32 cellular contexts compared by ENCODE assay signal in genomic region chr1:4407851-4408250, GRCh38.
"Had no signal": no experiment of that assay in that cellular context is flagged by ENCODE, and none has a peak within 500 bp of the region (broad histone marks: within the 10 kb centered on the region; RNA-seq: fewer than 3 reads in every experiment).

No MANE protein-coding gene starts in this region.

- H3K4me3 Mint-ChIP-seq: activated B cell treated with CpG ODN at 0.5 μM for 24 hours; activated CD8-positive, alpha-beta T cell treated with anti-CD3 and anti-CD28 coated beads for 36 hours; activated naive CD4-positive, alpha-beta T cell treated with anti-CD3 and anti-CD28 coated beads for 36 hours; activated naive CD4-positive, alpha-beta T cell treated with anti-CD3 and anti-CD28 coated beads, Interleukin-2, amount 50 U/mL, for 24 hours; activated naive CD8-positive, alpha-beta T cell treated with anti-CD3 and anti-CD28 coated beads for 36 hours; activated naive CD8-positive, alpha-beta T cell treated with anti-CD3 and anti-CD28 coated beads, Interleukin-2, amount 50 U/mL, for 24 hours; activated T-cell treated with anti-CD3 and anti-CD28 coated beads, Interleukin-2, amount 50 U/mL, for 4 hours; activated T-helper 17 cell treated with anti-CD3 and anti-CD28 coated beads, Interleukin-2, amount 50 U/mL, for 72 hours; T-helper 17 cell; T-helper 2 cell treated with Interferon-gamma antibody and Interleukin-4, amounts not matched to agents 5 μg/mL and 100 μg/mL, for 36 hours had no signal

- H3K9me3 Mint-ChIP-seq: activated B cell treated with CpG ODN at 0.5 μM for 24 hours; activated CD8-positive, alpha-beta T cell treated with anti-CD3 and anti-CD28 coated beads for 36 hours; activated naive CD4-positive, alpha-beta T cell treated with anti-CD3 and anti-CD28 coated beads for 36 hours; activated naive CD4-positive, alpha-beta T cell treated with anti-CD3 and anti-CD28 coated beads, Interleukin-2, amount 50 U/mL, for 24 hours; activated naive CD8-positive, alpha-beta T cell treated with anti-CD3 and anti-CD28 coated beads for 36 hours; activated naive CD8-positive, alpha-beta T cell treated with anti-CD3 and anti-CD28 coated beads, Interleukin-2, amount 50 U/mL, for 24 hours; activated T-cell treated with anti-CD3 and anti-CD28 coated beads, Interleukin-2, amount 50 U/mL, for 4 hours; activated T-helper 17 cell treated with anti-CD3 and anti-CD28 coated beads, Interleukin-2, amount 50 U/mL, for 72 hours; T-helper 2 cell treated with Interferon-gamma antibody and Interleukin-4, amounts not matched to agents 5 μg/mL and 100 μg/mL, for 36 hours had no signal

- H3K4me1 Mint-ChIP-seq: activated B cell treated with CpG ODN at 0.5 μM for 24 hours; activated naive CD4-positive, alpha-beta T cell treated with anti-CD3 and anti-CD28 coated beads, Interleukin-2, amount 50 U/mL, for 24 hours; activated naive CD8-positive, alpha-beta T cell treated with anti-CD3 and anti-CD28 coated beads for 36 hours; activated naive CD8-positive, alpha-beta T cell treated with anti-CD3 and anti-CD28 coated beads, Interleukin-2, amount 50 U/mL, for 24 hours; activated T-helper 17 cell treated with anti-CD3 and anti-CD28 coated beads, Interleukin-2, amount 50 U/mL, for 72 hours; T-helper 17 cell had no signal

- DNase-seq: activated B cell treated with CpG ODN at 0.5 μM for 24 hours; activated CD4-positive, alpha-beta T cell treated with anti-CD3 and anti-CD28 coated beads for 48 hours; activated CD4-positive, alpha-beta T cell treated with anti-CD3 and anti-CD28 coated beads, Interleukin-2, amount 50 U/mL, for 1 hour; activated CD4-positive, alpha-beta T cell treated with anti-CD3 and anti-CD28 coated beads, Interleukin-2, amount 50 U/mL, for 48 hours; activated CD8-positive, alpha-beta memory T cell treated with anti-CD3 and anti-CD28 coated beads for 24 hours; activated CD8-positive, alpha-beta memory T cell treated with anti-CD3 and anti-CD28 coated beads, Interleukin-2, amount 50 U/mL, for 4 hours; activated CD8-positive, alpha-beta T cell treated with anti-CD3 and anti-CD28 coated beads for 36 hours; activated effector memory CD4-positive, alpha-beta T cell treated with Interleukin-2 at 50 U/mL for 16 hours; activated gamma-delta T cell treated with Interleukin-2 at 50 U/mL for 16 hours; activated naive CD4-positive, alpha-beta T cell treated with anti-CD3 and anti-CD28 coated beads for 36 hours; activated naive CD8-positive, alpha-beta T cell treated with anti-CD3 and anti-CD28 coated beads for 36 hours; activated naive CD8-positive, alpha-beta T cell treated with anti-CD3 and anti-CD28 coated beads, Interleukin-2, amount 50 U/mL, for 24 hours; activated T-cell treated with anti-CD3 and anti-CD28 coated beads, Interleukin-2, amount 50 U/mL, for 4 hours; adrenal gland; aorta; body of pancreas; caudate nucleus; cortex of kidney; dermis blood vessel endothelial cell; effector CD8-positive, alpha-beta T cell; esophagus squamous epithelium; foreskin melanocyte; heart right ventricle; T-helper 1 cell; T-helper 17 cell; T1000; WERI-Rb-1 had no signal

- ATAC-seq: activated CD4-positive, CD25-positive, alpha-beta regulatory T cell treated with anti-CD3 and anti-CD28 coated beads, Interleukin-2, amount 50 U/mL, for 24 hours; activated CD8-positive, alpha-beta T cell treated with anti-CD3 and anti-CD28 coated beads for 36 hours; activated naive CD8-positive, alpha-beta T cell treated with anti-CD3 and anti-CD28 coated beads, Interleukin-2, amount 50 U/mL, for 24 hours; activated T-cell treated with anti-CD3 and anti-CD28 coated beads, Interleukin-2, amount 50 U/mL, for 4 hours; activated T-helper 17 cell treated with anti-CD3 and anti-CD28 coated beads, Interleukin-2, amount 50 U/mL, for 72 hours; body of pancreas; gastroesophageal sphincter; heart right ventricle; T-helper 17 cell had no signal

- H3K27me3 Mint-ChIP-seq: activated B cell treated with CpG ODN at 0.5 μM for 24 hours; activated CD8-positive, alpha-beta T cell treated with anti-CD3 and anti-CD28 coated beads for 36 hours; activated naive CD8-positive, alpha-beta T cell treated with anti-CD3 and anti-CD28 coated beads, Interleukin-2, amount 50 U/mL, for 24 hours had no signal

- H3K27ac Mint-ChIP-seq: activated B cell treated with CpG ODN at 0.5 μM for 24 hours; activated CD8-positive, alpha-beta T cell treated with anti-CD3 and anti-CD28 coated beads for 36 hours; activated naive CD4-positive, alpha-beta T cell treated with anti-CD3 and anti-CD28 coated beads for 36 hours; activated naive CD4-positive, alpha-beta T cell treated with anti-CD3 and anti-CD28 coated beads, Interleukin-2, amount 50 U/mL, for 24 hours; activated naive CD8-positive, alpha-beta T cell treated with anti-CD3 and anti-CD28 coated beads for 36 hours; activated naive CD8-positive, alpha-beta T cell treated with anti-CD3 and anti-CD28 coated beads, Interleukin-2, amount 50 U/mL, for 24 hours; activated T-helper 17 cell treated with anti-CD3 and anti-CD28 coated beads, Interleukin-2, amount 50 U/mL, for 72 hours; T-helper 17 cell; T-helper 2 cell treated with Interferon-gamma antibody and Interleukin-4, amounts not matched to agents 5 μg/mL and 100 μg/mL, for 36 hours had no signal

- H3K36me3 Mint-ChIP-seq: activated naive CD4-positive, alpha-beta T cell treated with anti-CD3 and anti-CD28 coated beads, Interleukin-2, amount 50 U/mL, for 24 hours; activated naive CD8-positive, alpha-beta T cell treated with anti-CD3 and anti-CD28 coated beads for 36 hours had no signal
